In genomic region chr9:137590123-137590468, GRCh38 we compare ENCODE assay signal across 8 cellular contexts. TPM values are rescaled to one million over a fixed set of nuclear protein-coding genes. Genes with fewer than 3 reads are reported as not detected.
A peak's percentile ranks its signal among the peaks of the same experiment; 100 is the strongest.
DNase-seq lines count a peak whose midpoint lies in the region; ATAC-seq and TF ChIP-seq lines count a peak whose summit lies in the region.

No MANE protein-coding gene starts in this region.

- no peaks in the 10 kb centered on the region for H3K27me3 ChIP-seq in BLaER1 treated with 17β-estradiol and CSF1 and Interleukin-3, amounts not matched to agents 10 nM and 100 nM
- H3K27me3 ChIP-seq in body of pancreas, result no peaks in the 10 kb centered on the region
- H3K27me3 ChIP-seq in mucosa of rectum (ENCODE audit: control insufficient read depth in 2 of 2, insufficient read depth in 2 of 2, low read length in 2 of 2), result no peaks in the 10 kb centered on the region

- H3K9me3 ChIP-seq in BLaER1 treated with 17β-estradiol and CSF1 and Interleukin-3, amounts not matched to agents 10 nM and 100 nM (replicated peaks in 1 of 11), result no peaks in the 10 kb centered on the region
- H3K9me3 ChIP-seq in body of pancreas, result no peaks in the 10 kb centered on the region
- no peaks in the 10 kb centered on the region for H3K9me3 ChIP-seq in mucosa of rectum (ENCODE audit: control insufficient read depth in 2 of 2, low read length in 2 of 2)

- DNase-seq in body of pancreas, result no peak
- no peak for DNase-seq in NK-92 treated with Interleukin-12 subunit alpha and Interleukin-12 subunit beta, amount 100 ng/mL, for 24 hours (lab: John Stamatoyannopoulos, UW)
- no peak for DNase-seq in OCI-M1 (lab: John Stamatoyannopoulos, UW)
- no peak for DNase-seq in NCI-H2171 (lab: John Stamatoyannopoulos, UW)
- DNase-seq in NCI-H146 (lab: John Stamatoyannopoulos, UW), result no peak

- TF ChIP-seq CTCF in body of pancreas (IDR thresholded peaks at IDR 0.05), result no peak

- H3K4me1 ChIP-seq in BLaER1 treated with 17β-estradiol and CSF1 and Interleukin-3, amounts not matched to agents 10 nM and 100 nM, result peaks cover 22 to 40% (median 32%) of the 10 kb centered on the region in 10 experiments
- peaks cover 49% of the 10 kb centered on the region for H3K4me1 ChIP-seq in body of pancreas
- peaks cover 8 to 14% of the 10 kb centered on the region in 2 donors for H3K4me1 ChIP-seq in mucosa of rectum (ENCODE audit: control insufficient read depth in 2 of 2, insufficient read depth in 2 of 2, low read length in 2 of 2)

- peak overlapping the region; percentile 34 to 85 (median 82); a peak in 21 of 22 replicates for H3K27ac ChIP-seq in BLaER1 treated with 17β-estradiol and CSF1 and Interleukin-3, amounts not matched to agents 10 nM and 100 nM
- peak overlapping the region in 1 of 4 donors; percentile 45 for H3K27ac ChIP-seq in body of pancreas
- H3K27ac ChIP-seq in mucosa of rectum (ENCODE audit: low read depth in 2 of 2, low read length in 2 of 2), result no peak overlapping the region

- H3K9ac ChIP-seq in BLaER1 treated with 17β-estradiol and CSF1 and Interleukin-3, amounts not matched to agents 10 nM and 100 nM, result peak overlapping the region; percentile 78 to 97 (median 88)
- H3K9ac ChIP-seq in mucosa of rectum (ENCODE audit: low read depth in 1 of 2, low read length in 2 of 2), result no peak overlapping the region

- WGBS in body of pancreas, 2 donors, result 0% methylated on average over 3 of the region's 61 CpGs; no CpG with 5 or more reads in 1 of the 2 donors

- peak; percentile 16 for ATAC-seq in HG02870 (IDR thresholded peaks at IDR 0.05; ENCODE audit: unreplicated experiment)
- ATAC-seq in body of pancreas, result peak; percentile 10

- H3K4me2 ChIP-seq in BLaER1 treated with 17β-estradiol and CSF1 and Interleukin-3, amounts not matched to agents 10 nM and 100 nM, result peak overlapping the region; percentile 86 to 99 (median 97)

- peaks cover 31 to 42% (median 39%) of the 10 kb centered on the region in 11 experiments for H3K36me3 ChIP-seq in BLaER1 treated with 17β-estradiol and CSF1 and Interleukin-3, amounts not matched to agents 10 nM and 100 nM
- peaks cover 0 to 6% of the 10 kb centered on the region in 2 donors for H3K36me3 ChIP-seq in body of pancreas (replicated peaks in 1 of 2; ENCODE audit: insufficient read depth in 1 of 2, low read depth in 2 of 2)
- peaks cover 18 to 19% of the 10 kb centered on the region in 2 donors for H3K36me3 ChIP-seq in mucosa of rectum (ENCODE audit: control insufficient read depth in 2 of 2, insufficient read depth in 2 of 2, low read length in 2 of 2)

- peaks cover 0 to 54% (median 46%) of the 10 kb centered on the region in 11 experiments; a peak in 19 of 22 replicates for H4K20me1 ChIP-seq in BLaER1 treated with 17β-estradiol and CSF1 and Interleukin-3, amounts not matched to agents 10 nM and 100 nM

- peak overlapping the region; percentile 71 to 95 (median 88) for H3K4me3 ChIP-seq in BLaER1 treated with 17β-estradiol and CSF1 and Interleukin-3, amounts not matched to agents 10 nM and 100 nM
- no peak overlapping the region for H3K4me3 ChIP-seq in body of pancreas
- H3K4me3 ChIP-seq in mucosa of rectum (ENCODE audit: low read length in 2 of 2), result peak overlapping the region; percentile 58 to 70

- TF ChIP-seq POLR2A in body of pancreas (IDR thresholded peaks at IDR 0.05), result no peak

- intact Hi-C loops in body of pancreas (cut with DNase I), result no loop called here

RNA-seq across cellular contexts. Expression of gene ZMYND19, which starts 0.2 kb away (rescaled TPM):
- 1 to 10 TPM; 6.6 to 8.8 TPM for total RNA-seq in body of pancreas

RNA-seq across cellular contexts. Expression of gene DPH7, which starts 11.4 kb away (rescaled TPM):
- total RNA-seq in body of pancreas, result 10 to 100 TPM; 44.4 to 46.5 TPM

RNA-seq across cellular contexts. Expression of gene ARRDC1, which starts 15.4 kb away (rescaled TPM):
- total RNA-seq in body of pancreas, result 10 to 100 TPM; 78.1 to 93.6 TPM

RNA-seq across cellular contexts. Expression of gene EHMT1, which starts 28.7 kb away (rescaled TPM):
- total RNA-seq in body of pancreas, result 10 to 100 TPM; 41.0 to 65.9 TPM

RNA-seq across cellular contexts. Expression of gene MRPL41, which starts 38.4 kb away (rescaled TPM):
- total RNA-seq in body of pancreas, result 10 to 100 TPM; 32.9 to 37.2 TPM

Comparison
In these comparisons a context has a peak if more than half of its experiments do, and no peak if none do; other contexts are left out.
1. H3K27ac ChIP-seq: peak in BLaER1 treated with 17β-estradiol and CSF1 and Interleukin-3, amounts not matched to agents 10 nM and 100 nM (11 of 11); none in mucosa of rectum (0 of 2).
2. H3K4me3 ChIP-seq: peak in BLaER1 treated with 17β-estradiol and CSF1 and Interleukin-3, amounts not matched to agents 10 nM and 100 nM (10 of 10) and mucosa of rectum (2 of 2); none in body of pancreas (0 of 2).
3. H3K9ac ChIP-seq: peak in BLaER1 treated with 17β-estradiol and CSF1 and Interleukin-3, amounts not matched to agents 10 nM and 100 nM (11 of 11); none in mucosa of rectum (0 of 2).